16 cellular contexts compared by ENCODE assay signal in genomic region chr6:27154696-27155095, GRCh38.
DNase-seq lines count a peak whose midpoint lies in the region; ATAC-seq and TF ChIP-seq lines count a peak whose summit lies in the region.
"Had no signal": no experiment of that assay in that cellular context is flagged by ENCODE, and none has a peak within 500 bp of the region (broad histone marks: within the 10 kb centered on the region; RNA-seq: fewer than 3 reads in every experiment).

No MANE protein-coding gene starts in this region.

- CTCF ChIA-PET in activated CD4-positive, alpha-beta memory T cell treated with anti-CD3 and anti-CD28 coated beads for 36 hours (lab: Charles Lee): interaction anchor here (0.5 to 2.2 kb wide), 5 partner anchors 8 to 633 kb away, joined by 3 to 10 read pairs (median 4); a partner anchor contains a TSS

- H3K4me1 Mint-ChIP-seq in CD4-positive, CD25-positive, alpha-beta regulatory T cell: peaks cover 17 to 35% (median 28%) of the 10 kb centered on the region in 4 donors
- H3K4me1 Mint-ChIP-seq in activated CD4-positive, alpha-beta memory T cell treated with anti-CD3 and anti-CD28 coated beads for 36 hours (ENCODE audit: low read depth): peaks cover 37% of the 10 kb centered on the region
- H3K4me1 Mint-ChIP-seq in memory B cell: peaks cover 22% of the 10 kb centered on the region

- peaks cover 0 to 2% (median 0%) of the 10 kb centered on the region in 7 donors for H3K9me3 Mint-ChIP-seq in CD4-positive, CD25-positive, alpha-beta regulatory T cell
- no peaks in the 10 kb centered on the region for H3K9me3 Mint-ChIP-seq in activated CD4-positive, alpha-beta memory T cell treated with anti-CD3 and anti-CD28 coated beads for 36 hours
- no peaks in the 10 kb centered on the region for H3K9me3 Mint-ChIP-seq in memory B cell
- H3K9me3 Mint-ChIP-seq: nephron had no signal

- no peaks in the 10 kb centered on the region for H3K36me3 ChIP-seq in CD4-positive, CD25-positive, alpha-beta regulatory T cell (ENCODE audit: control insufficient read depth, insufficient read depth, low read length)
- H3K36me3 ChIP-seq in DND-41 (ENCODE audit: insufficient read depth, low read length) (no peaks in the 10 kb centered on the region), body of pancreas (replicated peaks in 1 of 2; ENCODE audit: insufficient read depth in 1 of 2, low read depth in 2 of 2) (no peaks in the 10 kb centered on the region)
- H3K36me3 ChIP-seq: breast epithelium, suprapubic skin had no signal

- peak overlapping the region; percentile 21 to 92 (median 23) for H3K27ac Mint-ChIP-seq in CD4-positive, CD25-positive, alpha-beta regulatory T cell
- peak overlapping the region; percentile 59 for H3K27ac Mint-ChIP-seq in activated CD4-positive, alpha-beta memory T cell treated with anti-CD3 and anti-CD28 coated beads for 36 hours
- H3K27ac Mint-ChIP-seq in memory B cell: peak overlapping the region; percentile 28
- H3K27ac Mint-ChIP-seq: nephron had no signal

- ATAC-seq in CD4-positive, CD25-positive, alpha-beta regulatory T cell (ENCODE audit: low read depth in 2 of 2): peak in 1 of 2 donors; percentile 35
- ATAC-seq in DND-41 (ENCODE audit: insufficient read depth, low read depth) (peak; percentile 72), memory B cell (ENCODE audit: low read depth) (no peak), body of pancreas (no peak)

- peak overlapping the region; percentile 23 to 75 (median 66) for H3K4me3 Mint-ChIP-seq in CD4-positive, CD25-positive, alpha-beta regulatory T cell
- no peak overlapping the region for H3K4me3 Mint-ChIP-seq in activated CD4-positive, alpha-beta memory T cell treated with anti-CD3 and anti-CD28 coated beads for 36 hours
- no peak overlapping the region for H3K4me3 Mint-ChIP-seq in memory B cell
- H3K4me3 Mint-ChIP-seq: nephron had no signal

- H3K4me1 ChIP-seq in CD4-positive, CD25-positive, alpha-beta regulatory T cell (ENCODE audit: control insufficient read depth, insufficient read depth, low read length, poor library complexity, severe bottlenecking): peaks cover 25% of the 10 kb centered on the region
- H3K4me1 ChIP-seq in DND-41 (ENCODE audit: insufficient read depth, low read length) (peaks cover 17% of the 10 kb centered on the region), body of pancreas (peaks cover 14% of the 10 kb centered on the region)
- H3K4me1 ChIP-seq: breast epithelium had no signal

- POLR2A ChIA-PET in activated CD4-positive, alpha-beta memory T cell treated with anti-CD3 and anti-CD28 coated beads for 36 hours (lab: Charles Lee): interaction anchor here (0.9 to 3.2 kb wide), 7 partner anchors 9 to 711 kb away, joined by 3 to 33 read pairs (median 4); a partner anchor contains a TSS

- TF ChIP-seq CTCF in DND-41 (IDR thresholded peaks at IDR 0.05; ENCODE audit: borderline replicate concordance, extremely low read depth, low read length, poor library complexity, severe bottlenecking): no peak
- no peak for TF ChIP-seq CTCF in body of pancreas (IDR thresholded peaks at IDR 0.05)

- peak overlapping the region; percentile 78 for H3K4me3 ChIP-seq in CD4-positive, CD25-positive, alpha-beta regulatory T cell (ENCODE audit: low read depth, low read length)
- H3K4me3 ChIP-seq in DND-41 (ENCODE audit: low read depth in 1 of 2, low read length in 2 of 2) (0 out of 4 replicates have a peak overlapping the region, but pooled peaks of 1 of the 2 experiments have one; percentile 4), body of pancreas (no peak overlapping the region)
- H3K4me3 ChIP-seq: breast epithelium, suprapubic skin had no signal

- H3K36me3 Mint-ChIP-seq in CD4-positive, CD25-positive, alpha-beta regulatory T cell: no peaks in the 10 kb centered on the region
- H3K36me3 Mint-ChIP-seq in activated CD4-positive, alpha-beta memory T cell treated with anti-CD3 and anti-CD28 coated beads for 36 hours: no peaks in the 10 kb centered on the region
- no peaks in the 10 kb centered on the region for H3K36me3 Mint-ChIP-seq in memory B cell

- H3K27me3 ChIP-seq in CD4-positive, CD25-positive, alpha-beta regulatory T cell (ENCODE audit: control insufficient read depth, insufficient read depth, low read length): no peaks in the 10 kb centered on the region
- no peaks in the 10 kb centered on the region for H3K27me3 ChIP-seq in DND-41 (ENCODE audit: insufficient read depth, low read length, poor library complexity)
- H3K27me3 ChIP-seq in body of pancreas: no peaks in the 10 kb centered on the region
- H3K27me3 ChIP-seq: breast epithelium, suprapubic skin had no signal

- WGBS in body of pancreas, 2 donors: 90 to 100% methylated on average over 1 of the region's 1 CpG

- H3K9ac ChIP-seq in DND-41 (ENCODE audit: low read depth, low read length): peak overlapping the region; percentile 48

- DNase-seq in CD4-positive, CD25-positive, alpha-beta regulatory T cell: peak in 2 of 3 donors; percentile 25 to 66
- no peak for DNase-seq in DND-41
- DNase-seq in activated CD4-positive, alpha-beta memory T cell treated with anti-CD3 and anti-CD28 coated beads for 36 hours: no peak
- DNase-seq in memory B cell (ENCODE audit: low spot score in 2 of 2): no peak
- no peak for DNase-seq in activated gamma-delta T cell (lab: John Stamatoyannopoulos, UW)
- DNase-seq in body of pancreas: no peak
- DNase-seq in activated effector memory CD4-positive, alpha-beta T cell treated with Interleukin-2 at 50 U/mL for 16 hours: no peak
- DNase-seq: hypothalamus; mesenchymal stem cell; NCI-H1694 treated with DMSO at 0.1 percent for 48 hours; NCI-H226; RPMI8226; stimulated activated CD4-positive, alpha-beta T cell treated with anti-CD3 and anti-CD28 coated beads, Interleukin-4, amount 100 ng/mL, for 24 hours had no signal

- TF ChIP-seq POLR2A in body of pancreas (IDR thresholded peaks at IDR 0.05): no peak

- no peaks in the 10 kb centered on the region for H3K9me3 ChIP-seq in CD4-positive, CD25-positive, alpha-beta regulatory T cell (ENCODE audit: control insufficient read depth in 2 of 2, low read length in 2 of 2)
- no peaks in the 10 kb centered on the region for H3K9me3 ChIP-seq in DND-41 (ENCODE audit: insufficient read depth, low read length, severe bottlenecking)
- no peaks in the 10 kb centered on the region for H3K9me3 ChIP-seq in body of pancreas
- H3K9me3 ChIP-seq: breast epithelium, suprapubic skin had no signal

- H3K27me3 Mint-ChIP-seq in CD4-positive, CD25-positive, alpha-beta regulatory T cell: peaks cover 7% of the 10 kb centered on the region
- H3K27me3 Mint-ChIP-seq in activated CD4-positive, alpha-beta memory T cell treated with anti-CD3 and anti-CD28 coated beads for 36 hours: no peaks in the 10 kb centered on the region
- H3K27me3 Mint-ChIP-seq in memory B cell: no peaks in the 10 kb centered on the region

- H2AFZ ChIP-seq in DND-41 (ENCODE audit: low read depth, low read length): peak overlapping the region; percentile 84

- intact Hi-C loops in activated CD4-positive, alpha-beta memory T cell treated with anti-CD3 and anti-CD28 coated beads for 36 hours (cut with micrococcal nuclease): no loop called here
- intact Hi-C loops in body of pancreas (cut with DNase I): no loop called here

- H3K79me2 ChIP-seq in DND-41 (ENCODE audit: insufficient read depth, low read length): no peaks in the 10 kb centered on the region

- peak overlapping the region; percentile 54 for H3K4me2 ChIP-seq in DND-41 (ENCODE audit: insufficient read depth, low read length)

- no peaks in the 10 kb centered on the region for H4K20me1 ChIP-seq in DND-41 (ENCODE audit: insufficient read depth, low read length)

- H3K27ac ChIP-seq in CD4-positive, CD25-positive, alpha-beta regulatory T cell (ENCODE audit: insufficient read depth, low read length, poor library complexity, severe bottlenecking): peak overlapping the region; percentile 73
- H3K27ac ChIP-seq in DND-41 (ENCODE audit: low read length) (peak overlapping the region; percentile 82), body of pancreas (no peak overlapping the region)
- H3K27ac ChIP-seq: breast epithelium, suprapubic skin had no signal

Comparison
In these comparisons a context has a peak if more than half of its experiments do, and no peak if none do; other contexts are left out.
1. DNase-seq: peak in CD4-positive, CD25-positive, alpha-beta regulatory T cell (2 of 3); none in DND-41 (single experiment), activated CD4-positive, alpha-beta memory T cell treated with anti-CD3 and anti-CD28 coated beads for 36 hours (single experiment), memory B cell (0 of 2), activated gamma-delta T cell (single experiment), body of pancreas (0 of 4) and activated effector memory CD4-positive, alpha-beta T cell treated with Interleukin-2 at 50 U/mL for 16 hours (single experiment).
2. H3K27ac ChIP-seq: peak in CD4-positive, CD25-positive, alpha-beta regulatory T cell (single experiment) and DND-41 (single experiment); none in body of pancreas (0 of 4).
3. H3K4me3 Mint-ChIP-seq: peak in CD4-positive, CD25-positive, alpha-beta regulatory T cell (4 of 4); none in activated CD4-positive, alpha-beta memory T cell treated with anti-CD3 and anti-CD28 coated beads for 36 hours (single experiment) and memory B cell (single experiment).
4. Peak in every context shown above with its lines, with median percentiles within 50 percentile points of each other: H3K27ac Mint-ChIP-seq.